ENCODE assay signal across 27 cellular contexts in genomic region chr17:76475302-76475701, GRCh38. TPM values are rescaled to one million over a fixed set of nuclear protein-coding genes. Genes with fewer than 3 reads are reported as not detected.
DNase-seq lines count a peak whose midpoint lies in the region; ATAC-seq, FAIRE-seq and TF ChIP-seq lines count a peak whose summit lies in the region.
"Had no signal": no experiment of that assay in that cellular context is flagged by ENCODE, and none has a peak within 500 bp of the region (broad histone marks: within the 10 kb centered on the region; RNA-seq: fewer than 3 reads in every experiment).

No MANE protein-coding gene starts in this region.

- peak overlapping the region; percentile 59 for H3K27ac Mint-ChIP-seq in central memory CD8-positive, alpha-beta T cell (ENCODE audit: low read depth)
- H3K27ac Mint-ChIP-seq in naive B cell: peak overlapping the region in 4 of 6 donors; percentile 24 to 93 (median 86)
- H3K27ac Mint-ChIP-seq in Calu3 (ENCODE audit: unreplicated experiment): no peak overlapping the region
- H3K27ac Mint-ChIP-seq: H9, HFFc6 had no signal

- H3K4me1 ChIP-seq in A549 (no peaks in the 10 kb centered on the region), HEK293 (ENCODE audit: control insufficient read depth, insufficient read depth, low read length) (no peaks in the 10 kb centered on the region)

- peaks cover 0 to 14% of the 10 kb centered on the region in 2 experiments; a peak in 1 of 3 replicates for H3K36me3 ChIP-seq in HEK293 (ENCODE audit: control insufficient read depth in 2 of 2, insufficient read depth in 1 of 2, low read length in 2 of 2)

- no peaks in the 10 kb centered on the region for H3K9me3 Mint-ChIP-seq in central memory CD8-positive, alpha-beta T cell
- H3K9me3 Mint-ChIP-seq in naive B cell: no peaks in the 10 kb centered on the region
- no peaks in the 10 kb centered on the region for H3K9me3 Mint-ChIP-seq in Calu3 (ENCODE audit: low read depth, unreplicated experiment)
- H3K9me3 Mint-ChIP-seq: CD4-positive, alpha-beta memory T cell; H9; HFFc6 had no signal

- ATAC-seq in A549: no peak
- ATAC-seq in central memory CD8-positive, alpha-beta T cell (replicated peaks; ENCODE audit: extremely low read depth, poor library complexity, severe bottlenecking): no peak
- no peak for ATAC-seq in naive B cell (ENCODE audit: low read depth in 2 of 2)

- no peak overlapping the region for H3K4me2 ChIP-seq in A549

- no peaks in the 10 kb centered on the region for H3K4me1 Mint-ChIP-seq in central memory CD8-positive, alpha-beta T cell
- H3K4me1 Mint-ChIP-seq in naive B cell: peaks cover 39 to 61% (median 44%) of the 10 kb centered on the region in 3 donors
- no peaks in the 10 kb centered on the region for H3K4me1 Mint-ChIP-seq in Calu3 (ENCODE audit: low read depth, unreplicated experiment)
- H3K4me1 Mint-ChIP-seq: H9 had no signal

- POLR2A ChIA-PET in A549 (lab: Yijun Ruan, JAX) (no interaction called here), HEK293 (lab: Yijun Ruan, JAX) (no interaction called here)

- no peak overlapping the region for H3K4me3 Mint-ChIP-seq in central memory CD8-positive, alpha-beta T cell
- H3K4me3 Mint-ChIP-seq in naive B cell: peak overlapping the region in 2 of 8 donors; percentile 23 to 47
- H3K4me3 Mint-ChIP-seq in Calu3 (ENCODE audit: low read depth, unreplicated experiment): no peak overlapping the region
- H3K4me3 Mint-ChIP-seq: CD4-positive, alpha-beta memory T cell; H9; HFFc6 had no signal

- BruUV-seq in Calu3 (replicated peaks; lab: Mats Ljungman, UMichigan): no TSS peak

- WGBS in A549 (ENCODE audit: missing lambda C conversion rate): 91% methylated on average over 6 of the region's 6 CpGs

- H3K9me3 ChIP-seq in A549 (no peaks in the 10 kb centered on the region), HEK293 (ENCODE audit: control insufficient read depth, insufficient read depth, low read depth, low read length) (no peaks in the 10 kb centered on the region)
- H3K9me3 ChIP-seq: MG63 had no signal

- H3K27ac ChIP-seq in A549: no peak overlapping the region
- H3K27ac ChIP-seq in HEK293 (ENCODE audit: extremely low read depth, low read depth, low read length): no peak overlapping the region
- H3K27ac ChIP-seq: GM23248 had no signal

- DNase-seq in A549 (ENCODE audit: low read depth in 1 of 2, low spot score in 1 of 2) (no peak), naive B cell (no peak), NCI-H345 treated with DMSO at 0.1 percent for 48 hours (lab: John Stamatoyannopoulos, UW; ENCODE audit: unreplicated experiment) (no peak), COLO829 (ENCODE audit: low spot score) (no peak), Calu3 (no peak), D721Med (ENCODE audit: insufficient read length, low spot score) (no peak)
- DNase-seq in central memory CD8-positive, alpha-beta T cell (ENCODE audit: low spot score in 2 of 2): no peak
- DNase-seq: AML-193; C1 segment of cervical spinal cord; CD4-positive, alpha-beta memory T cell; DMS153; GM23248; H9; HFFc6; KG1; MG63; NCI-H1417; NCI-H1694; NCI-H2029 treated with DMSO at 0.1 percent for 48 hours; NCI-H2227 treated with DMSO at 0.1 percent for 48 hours; NCI-H510A; NCI-H69; RPMI8226; SHP77 had no signal

- CTCF ChIA-PET in A549 (lab: Yijun Ruan, JAX): interaction anchor here (0.8 to 64.5 kb wide), 7 partner anchors 13 to 172 kb away, joined by 3 to 1994 read pairs (median 4); partner anchors contain the start of genes AANAT, RHBDF2 and UBE2O
- CTCF ChIA-PET in HEK293 (lab: Yijun Ruan, JAX): interaction anchor here (0.9 to 4.2 kb wide), 5 partner anchors 8 to 149 kb away, joined by 3 to 24 read pairs (median 3); partner anchors contain the start of gene AANAT
- CTCF ChIA-PET in Calu3 (lab: Charles Lee): interaction anchor here (0.7 kb wide), 2 partner anchors 16 to 50 kb away, joined by 3 read pairs; no protein-coding TSS in a partner anchor

- FAIRE-seq in A549 (lab: Jason Lieb, UNC) (no peak), D721Med (lab: Jason Lieb, UNC) (no peak)
- FAIRE-seq: A204.1 had no signal

- no peak for TF ChIP-seq POLR2A in A549 (IDR thresholded peaks at IDR 0.05; ENCODE audit: low read length)

- no peak for TF ChIP-seq RAD21 in A549 (conservative IDR thresholded peaks at IDR 0.05 in 1 of 2, IDR thresholded peaks at IDR 0.05 in 1 of 2)

- no peaks in the 10 kb centered on the region for H3K27me3 Mint-ChIP-seq in central memory CD8-positive, alpha-beta T cell
- H3K27me3 Mint-ChIP-seq in naive B cell (no peaks in the 10 kb centered on the region), Calu3 (ENCODE audit: unreplicated experiment) (no peaks in the 10 kb centered on the region)
- H3K27me3 Mint-ChIP-seq: CD4-positive, alpha-beta memory T cell had no signal

- intact Hi-C loops in Calu3 (cut with micrococcal nuclease; ENCODE audit: unreplicated experiment): no loop called here

- peaks cover 19% of the 10 kb centered on the region for H3K36me3 Mint-ChIP-seq in central memory CD8-positive, alpha-beta T cell (ENCODE audit: insufficient read depth)
- peaks cover 5 to 34% of the 10 kb centered on the region in 2 donors for H3K36me3 Mint-ChIP-seq in naive B cell
- peaks cover 30% of the 10 kb centered on the region for H3K36me3 Mint-ChIP-seq in Calu3 (ENCODE audit: insufficient read depth, unreplicated experiment)

- TF ChIP-seq EP300 in A549 (IDR thresholded peaks at IDR 0.05): no peak

- H3K4me3 ChIP-seq in A549: no peak overlapping the region
- H3K4me3 ChIP-seq in HEK293 (ENCODE audit: low read depth, low read length): no peak overlapping the region
- H3K4me3 ChIP-seq: GM23248, MG63 had no signal

- TF ChIP-seq CTCF in A549 (IDR thresholded peaks at IDR 0.05) (no peak), HEK293 (tag by site-specific recombination; IDR thresholded peaks at IDR 0.05) (no peak), Calu3 (IDR thresholded peaks at IDR 0.05; ENCODE audit: unreplicated experiment) (no peak), D721Med (IDR thresholded peaks at IDR 0.05; ENCODE audit: insufficient read depth, missing control alignments) (no peak)

TF ChIP-seq in A549, 52 proteins besides CTCF, POLR2A, EP300 and RAD21:
- TF ChIP-seq RCOR1 (IDR thresholded peaks at IDR 0.05; ENCODE audit: low read depth, low read length) (0 out of 2 replicates have a peak, but pooled peaks have one; percentile 33), CBX8 (IDR thresholded peaks at IDR 0.05) (no peak), KDM5A (IDR thresholded peaks at IDR 0.05) (no peak), KDM1A (IDR thresholded peaks at IDR 0.05; ENCODE audit: low read depth) (peak; percentile 56; the same call in 1 of the 2 replicates)

TF ChIP-seq in HEK293, 187 proteins besides CTCF, POLR2A, EP300 and RAD21 (continues in another document):
- TF ChIP-seq ZNF623 (tag by site-specific recombination; IDR thresholded peaks at IDR 0.05) (peak; percentile 100), ZFHX2 (tag by site-specific recombination; conservative IDR thresholded peaks at IDR 0.05) (peak; percentile 45), ZNF211 (tag by site-specific recombination; IDR thresholded peaks at IDR 0.05; ENCODE audit: low read depth) (no peak), ZNF302 (tag by site-specific recombination; IDR thresholded peaks at IDR 0.05; ENCODE audit: low read depth) (no peak), SP3 (tag by site-specific recombination; IDR thresholded peaks at IDR 0.05) (no peak), ZNF664 (tag by site-specific recombination; IDR thresholded peaks at IDR 0.05) (no peak), ZNF223 (tag by site-specific recombination; IDR thresholded peaks at IDR 0.05) (no peak), ZNF529 (tag by site-specific recombination; IDR thresholded peaks at IDR 0.05; ENCODE audit: insufficient replicate concordance) (no peak), ZNF157 (tag by site-specific recombination; IDR thresholded peaks at IDR 0.05) (no peak), ZBTB6 (tag by site-specific recombination; IDR thresholded peaks at IDR 0.05) (no peak), ZNF791 (tag by site-specific recombination; IDR thresholded peaks at IDR 0.05) (no peak), EGR2 (tag by site-specific recombination; IDR thresholded peaks at IDR 0.05; ENCODE audit: low read depth) (peak; percentile 54; the same call in 1 of the 2 replicates)

RNA-seq across cellular contexts. Expression of gene AANAT, which starts 7.9 kb away (rescaled TPM):
- polyA plus RNA-seq in A549 (2011; rRNA removed): 0.08 TPM in 1 of 2 replicates, not detected in the other
- polyA plus RNA-seq in A549 (2012; cell fraction: cytosol; rRNA removed): 0.21 and 0.26 TPM in 2 replicates
- 0.78 and 0.96 TPM in 2 replicates for polyA plus RNA-seq in A549 (2012; cell fraction: nucleus; rRNA removed)
- polyA plus RNA-seq in A549 (2017; fragmentation: RNase III; extraction: RNeasy Plus Mini Kit Qiagen cat#74134 plus additional on column Dnase treatment): 0.13 TPM in 1 of 3 replicates, not detected in the others
- polyA minus RNA-seq in A549 (2011; rRNA and poly(A)+ RNA removed): not detected in 2 replicates
- polyA plus RNA-seq in naive B cell (ENCODE audit: low read depth in 6 of 6): 1 to 10 TPM in 1 of 6 donors, under 1 TPM in 2, not detected in 3; 0.24 to 1.2 (median 0.43) TPM
- not detected in 2 replicates for total RNA-seq in Calu3 (2022)
- total RNA-seq: CD4-positive, alpha-beta memory T cell; GM23248; SK-MEL-5 had no signal
- polyA plus RNA-seq: CD4-positive, alpha-beta memory T cell; GM23248 had no signal

RNA-seq across cellular contexts. Expression of gene UBE2O, which starts 22.4 kb away (rescaled TPM):
- polyA plus RNA-seq in A549 (2011; rRNA removed) (22.0 and 28.8 TPM in 2 replicates), A549 (2017; fragmentation: RNase III; extraction: RNeasy Plus Mini Kit Qiagen cat#74134 plus additional on column Dnase treatment) (24.5 to 25.9 TPM (median 25.7 TPM) in 3 replicates), naive B cell (ENCODE audit: low read depth in 6 of 6) (10 to 100 TPM; 11.0 to 26.0 (median 16.4) TPM)
- 21.4 and 22.1 TPM in 2 replicates for polyA plus RNA-seq in A549 (2012; cell fraction: cytosol; rRNA removed)
- 69.1 and 79.4 TPM in 2 replicates for polyA plus RNA-seq in A549 (2012; cell fraction: nucleus; rRNA removed)
- polyA minus RNA-seq in A549 (2011; rRNA and poly(A)+ RNA removed): 68.8 and 81.3 TPM in 2 replicates
- total RNA-seq in Calu3 (2022): 29.0 and 34.4 TPM in 2 replicates

RNA-seq across cellular contexts. Expression of gene RHBDF2, which starts 25.9 kb away (rescaled TPM):
- 14.0 and 19.9 TPM in 2 replicates for polyA plus RNA-seq in A549 (2011; rRNA removed)
- polyA plus RNA-seq in A549 (2012; cell fraction: cytosol; rRNA removed): 37.0 and 54.6 TPM in 2 replicates
- polyA plus RNA-seq in A549 (2012; cell fraction: nucleus; rRNA removed): 149 and 184 TPM in 2 replicates
- 42.9 to 50.2 TPM (median 46.0 TPM) in 3 replicates for polyA plus RNA-seq in A549 (2017; fragmentation: RNase III; extraction: RNeasy Plus Mini Kit Qiagen cat#74134 plus additional on column Dnase treatment)
- 17.4 and 22.8 TPM in 2 replicates for polyA minus RNA-seq in A549 (2011; rRNA and poly(A)+ RNA removed)
- 100 to 1,000 TPM in 1 of 6 donors, 10 to 100 TPM in 5; 44.0 to 148 (median 51.7) TPM for polyA plus RNA-seq in naive B cell (ENCODE audit: low read depth in 6 of 6)
- 47.7 and 47.9 TPM in 2 replicates for total RNA-seq in Calu3 (2022)
